9 cellular contexts compared by ENCODE assay signal in genomic region chr5:173884402-173885053, GRCh38. TPM values are rescaled to one million over a fixed set of nuclear protein-coding genes. Genes with fewer than 3 reads are reported as not detected.
DNase-seq lines count a peak whose midpoint lies in the region; ATAC-seq, FAIRE-seq and TF ChIP-seq lines count a peak whose summit lies in the region.
"Had no signal": no experiment of that assay in that cellular context is flagged by ENCODE, and none has a peak within 500 bp of the region (broad histone marks: within the 10 kb centered on the region; RNA-seq: fewer than 3 reads in every experiment).

No MANE protein-coding gene starts in this region.

- H3K27ac ChIP-seq in PC-3 (ENCODE audit: low read length), result no peak overlapping the region

- no peaks in the 10 kb centered on the region for H3K27me3 ChIP-seq in PC-3 (ENCODE audit: low read length)

- peaks cover 13% of the 10 kb centered on the region for H3K79me2 ChIP-seq in PC-3 (ENCODE audit: low read length)

- FAIRE-seq in RCC 7860 (lab: Jason Lieb, UNC), result no peak

- H3K36me3 ChIP-seq in PC-3 (ENCODE audit: low read depth, low read length), result no peaks in the 10 kb centered on the region

- intact Hi-C loops in MCF 10A (cut with micrococcal nuclease) (loop anchor here (5.0 kb wide), 1 partner anchor 43 kb away; no protein-coding TSS in a partner anchor), PC-3 (cut with micrococcal nuclease) (loop anchor here (5.0 kb wide), 2 partner anchors 57 to 167 kb away; no protein-coding TSS in a partner anchor)

- no peak overlapping the region for H3K4me2 ChIP-seq in PC-3 (ENCODE audit: low read length)

- H3K27me3 Mint-ChIP-seq in T-cell, result no peaks in the 10 kb centered on the region
- no peaks in the 10 kb centered on the region for H3K27me3 Mint-ChIP-seq in MCF 10A (ENCODE audit: insufficient read depth, unreplicated experiment)

- no peak overlapping the region for H2AFZ ChIP-seq in PC-3 (ENCODE audit: low read length)

- no peaks in the 10 kb centered on the region for H4K20me1 ChIP-seq in PC-3 (ENCODE audit: low read length)

- CTCF ChIA-PET in T-cell (lab: Charles Lee), result interaction anchor here (0.5 to 1.6 kb wide), 9 partner anchors 10 to 1200 kb away, joined by 3 to 10 read pairs (median 4); partner anchors contain the start of gene BOD1 (in 1 of the 2)
- CTCF ChIA-PET in MCF 10A (lab: Yijun Ruan, JAX), result interaction anchor here (0.5 to 1.8 kb wide), 11 partner anchors 22 to 432 kb away, joined by 3 to 6 read pairs (median 4); partner anchors contain the start of gene BOD1
- CTCF ChIA-PET in PC-3 (lab: Charles Lee), result no interaction called here

- H3K4me3 Mint-ChIP-seq in T-cell (peak overlapping the region in 1 of 3 donors; percentile 87), MCF 10A (ENCODE audit: unreplicated experiment) (no peak overlapping the region)

- H3K9me2 ChIP-seq in PC-3 (replicated peaks; ENCODE audit: low read length), result no peaks in the 10 kb centered on the region

- no peaks in the 10 kb centered on the region; the same call in 1 of the 2 replicates for H3K9me3 ChIP-seq in PC-3 (ENCODE audit: low read length)

- no peak overlapping the region for H3K4me3 ChIP-seq in PC-3 (ENCODE audit: low read length)

- H3K36me3 Mint-ChIP-seq in T-cell (peaks cover 2% of the 10 kb centered on the region), MCF 10A (ENCODE audit: insufficient read depth, unreplicated experiment) (peaks cover 21% of the 10 kb centered on the region)

- no peak overlapping the region for H3K9ac ChIP-seq in PC-3 (ENCODE audit: low read length)

- BruUV-seq in MCF 10A (replicated peaks; lab: Mats Ljungman, UMichigan), result no TSS peak
- BruUV-seq in PC-3 (replicated peaks; lab: Mats Ljungman, UMichigan), result no TSS peak

- TF ChIP-seq CTCF in MCF 10A (IDR thresholded peaks at IDR 0.05; ENCODE audit: unreplicated experiment) (no peak), PC-3 (conservative IDR thresholded peaks at IDR 0.05; ENCODE audit: low read depth, low read length) (no peak)

- ATAC-seq in T-cell (replicated peaks in 1 of 4), result no peak
- ATAC-seq in stimulated activated naive CD8-positive, alpha-beta T cell treated with anti-CD3 and anti-CD28 coated beads, Interleukin-15, Interleukin-2, amounts not matched to agents 100 U/mL and 50 U/mL, for 24 hours, result no peak
- ATAC-seq in GM21825 (IDR thresholded peaks at IDR 0.05; ENCODE audit: unreplicated experiment), result no peak
- ATAC-seq in PC-3, result no peak

- peak overlapping the region; percentile 75 to 86 for H3K27ac Mint-ChIP-seq in T-cell
- H3K27ac Mint-ChIP-seq in MCF 10A (ENCODE audit: low read depth, unreplicated experiment), result peak overlapping the region; percentile 93

- H3K9me3 Mint-ChIP-seq in T-cell (peaks cover 0 to 7% (median 0%) of the 10 kb centered on the region in 3 donors), MCF 10A (ENCODE audit: unreplicated experiment) (peaks cover 7% of the 10 kb centered on the region)

- peaks cover 45 to 56% (median 46%) of the 10 kb centered on the region in 3 donors for H3K4me1 Mint-ChIP-seq in T-cell
- H3K4me1 Mint-ChIP-seq in MCF 10A (ENCODE audit: insufficient read depth, unreplicated experiment), result peaks cover 55% of the 10 kb centered on the region

- H3F3A ChIP-seq in PC-3 (ENCODE audit: low read length, unreplicated experiment), result no peaks in the 10 kb centered on the region

- peaks cover 31% of the 10 kb centered on the region for H3K4me1 ChIP-seq in PC-3 (ENCODE audit: insufficient read depth, low read length)

- peak; percentile 25 for DNase-seq in activated CD8-positive, alpha-beta memory T cell treated with anti-CD3 and anti-CD28 coated beads, Interleukin-2, amount 50 U/mL, for 4 hours
- no peak for DNase-seq in activated CD8-positive, alpha-beta memory T cell treated with anti-CD3 and anti-CD28 coated beads, Interleukin-2, amount 50 U/mL, for 48 hours
- DNase-seq in T-cell (peak in 29 of 34 experiments; percentile 13 to 54 (median 37)), MCF 10A (ENCODE audit: unreplicated experiment) (peak; percentile 22), RCC 7860 (ENCODE audit: low spot score) (no peak), PC-3 (no peak)
- DNase-seq in stimulated activated naive CD8-positive, alpha-beta T cell treated with anti-CD3 and anti-CD28 coated beads, Interleukin-15, Interleukin-2, amounts not matched to agents 100 U/mL and 50 U/mL, for 24 hours, result peak; percentile 38
- DNase-seq: Right ventricle myocardium superior had no signal

- POLR2A ChIA-PET in T-cell (lab: Charles Lee), result interaction anchor here (0.5 to 1.1 kb wide), 5 partner anchors 12 to 269 kb away, joined by 3 to 5 read pairs (median 3); no protein-coding TSS in a partner anchor
- POLR2A ChIA-PET in MCF 10A (lab: Yijun Ruan, JAX), result interaction anchor here (0.7 to 7.1 kb wide), 24 partner anchors 8 to 827 kb away, joined by 3 to 118 read pairs (median 5); no protein-coding TSS in a partner anchor
- POLR2A ChIA-PET in PC-3 (lab: Charles Lee; ENCODE audit: unreplicated experiment), result interaction anchor here (0.9 kb wide), 1 partner anchor 60 kb away, joined by 6 read pairs; no protein-coding TSS in a partner anchor

RNA-seq across cellular contexts. Expression of gene CPEB4, which starts 3.6 kb away (rescaled TPM):
- total RNA-seq in T-cell, result 10 to 100 TPM; 13.8 to 25.9 (median 14.9) TPM
- 86.7 and 99.0 TPM in 2 replicates for total RNA-seq in MCF 10A (2022)
- total RNA-seq in PC-3 (2014; rRNA removed), result 26.2 and 37.0 TPM in 2 replicates

Comparison
In these comparisons a context has a peak if more than half of its experiments do, and no peak if none do; other contexts are left out.
1. DNase-seq: peak in activated CD8-positive, alpha-beta memory T cell treated with anti-CD3 and anti-CD28 coated beads, Interleukin-2, amount 50 U/mL, for 4 hours (single experiment), T-cell (29 of 34), MCF 10A (single experiment) and stimulated activated naive CD8-positive, alpha-beta T cell treated with anti-CD3 and anti-CD28 coated beads, Interleukin-15, Interleukin-2, amounts not matched to agents 100 U/mL and 50 U/mL, for 24 hours (single experiment); none in activated CD8-positive, alpha-beta memory T cell treated with anti-CD3 and anti-CD28 coated beads, Interleukin-2, amount 50 U/mL, for 48 hours (single experiment), RCC 7860 (single experiment) and PC-3 (single experiment).